In genomic region chr2:195003926-195004325, GRCh38 we compare ENCODE assay signal across 25 cellular contexts.
DNase-seq lines count a peak whose midpoint lies in the region; ATAC-seq and TF ChIP-seq lines count a peak whose summit lies in the region.
"Had no signal": no experiment of that assay in that cellular context is flagged by ENCODE, and none has a peak within 500 bp of the region (broad histone marks: within the 10 kb centered on the region; RNA-seq: fewer than 3 reads in every experiment).

No MANE protein-coding gene starts in this region.

- intact Hi-C loops in activated naive CD4-positive, alpha-beta T cell treated with anti-CD3 and anti-CD28 coated beads for 36 hours (cut with micrococcal nuclease), result no loop called here

- CTCF ChIA-PET in activated naive CD4-positive, alpha-beta T cell treated with anti-CD3 and anti-CD28 coated beads for 36 hours (lab: Charles Lee), result interaction anchor here (0.8 kb wide), 1 partner anchor 935 kb away, joined by 3 read pairs; no protein-coding TSS in a partner anchor

- H3K27ac Mint-ChIP-seq in activated naive CD4-positive, alpha-beta T cell treated with anti-CD3 and anti-CD28 coated beads for 36 hours, result no peak overlapping the region
- H3K27ac Mint-ChIP-seq: CD14-positive monocyte; CD4-positive, alpha-beta T cell; CD8-positive, alpha-beta memory T cell had no signal

- DNase-seq in LHCN-M2 (ENCODE audit: low read depth) (peak; percentile 33), fibroblast of the aortic adventitia (ENCODE audit: low read depth) (peak; percentile 1), myocyte (ENCODE audit: low read depth) (peak; percentile 53), renal cortical epithelial cell (ENCODE audit: low read depth) (peak; percentile 2), dermis blood vessel endothelial cell (no peak), NCI-H1436 treated with DMSO at 0.1 percent for 48 hours (lab: John Stamatoyannopoulos, UW) (no peak)
- no peak for DNase-seq in activated naive CD4-positive, alpha-beta T cell treated with anti-CD3 and anti-CD28 coated beads for 36 hours
- DNase-seq: 8988T; ACHN; AML-193; BE2C; CD4-positive, alpha-beta T cell; CD8-positive, alpha-beta memory T cell; DMS 273 treated with DMSO at 0.1 percent for 48 hours; DMS79; EL; GDM1; GOT3; H7; HCEC 1CT had no signal

- H3K4me3 ChIP-seq in fibroblast of the aortic adventitia (ENCODE audit: low read depth, low read length), result no peak overlapping the region
- H3K4me3 ChIP-seq: A549; BLaER1 treated with 17β-estradiol and CSF1 and Interleukin-3, amounts not matched to agents 10 nM and 100 nM; GM12878 had no signal

- no peaks in the 10 kb centered on the region for H3K27me3 Mint-ChIP-seq in activated naive CD4-positive, alpha-beta T cell treated with anti-CD3 and anti-CD28 coated beads for 36 hours (ENCODE audit: low read depth)
- H3K27me3 Mint-ChIP-seq: CD4-positive, alpha-beta T cell had no signal

- no peak for ATAC-seq in GM19452 (IDR thresholded peaks at IDR 0.05; ENCODE audit: unreplicated experiment)
- ATAC-seq: A549, GM12878 had no signal

- no peak for TF ChIP-seq CTCF in fibroblast of the aortic adventitia (IDR thresholded peaks at IDR 0.05; ENCODE audit: insufficient read depth, low read length)

- no peaks in the 10 kb centered on the region for H3K4me1 Mint-ChIP-seq in activated naive CD4-positive, alpha-beta T cell treated with anti-CD3 and anti-CD28 coated beads for 36 hours (ENCODE audit: low read depth)
- H3K4me1 Mint-ChIP-seq: CD14-positive monocyte; CD8-positive, alpha-beta memory T cell had no signal

- no peaks in the 10 kb centered on the region for H3K9me3 Mint-ChIP-seq in activated naive CD4-positive, alpha-beta T cell treated with anti-CD3 and anti-CD28 coated beads for 36 hours
- H3K9me3 Mint-ChIP-seq: CD4-positive, alpha-beta T cell; CD8-positive, alpha-beta memory T cell had no signal

- H3K4me3 Mint-ChIP-seq in activated naive CD4-positive, alpha-beta T cell treated with anti-CD3 and anti-CD28 coated beads for 36 hours, result no peak overlapping the region
- H3K4me3 Mint-ChIP-seq: CD14-positive monocyte; CD4-positive, alpha-beta T cell; CD8-positive, alpha-beta memory T cell had no signal

- no peaks in the 10 kb centered on the region for H3K36me3 Mint-ChIP-seq in activated naive CD4-positive, alpha-beta T cell treated with anti-CD3 and anti-CD28 coated beads for 36 hours (ENCODE audit: low read depth)
- H3K36me3 Mint-ChIP-seq: CD14-positive monocyte; CD8-positive, alpha-beta memory T cell had no signal

Comparison
In these comparisons a context has a peak if more than half of its experiments do, and no peak if none do; other contexts are left out.
1. DNase-seq: peak in LHCN-M2 (single experiment), fibroblast of the aortic adventitia (single experiment), myocyte (single experiment) and renal cortical epithelial cell (single experiment); none in dermis blood vessel endothelial cell (single experiment), NCI-H1436 treated with DMSO at 0.1 percent for 48 hours (single experiment) and activated naive CD4-positive, alpha-beta T cell treated with anti-CD3 and anti-CD28 coated beads for 36 hours (single experiment).